In genomic region chr7:134943785-134944400, GRCh38 we compare ENCODE assay signal across 8 cellular contexts. TPM values are rescaled to one million over a fixed set of nuclear protein-coding genes. Genes with fewer than 3 reads are reported as not detected.
A peak's percentile ranks its signal among the peaks of the same experiment; 100 is the strongest.
DNase-seq lines count a peak whose midpoint lies in the region; ATAC-seq and TF ChIP-seq lines count a peak whose summit lies in the region.

No MANE protein-coding gene starts in this region.

- H3K27ac ChIP-seq in right atrium auricular region: no peak overlapping the region

- H3K36me3 ChIP-seq in right atrium auricular region: peaks cover 83% of the 10 kb centered on the region

- H3K27me3 ChIP-seq in right atrium auricular region: no peaks in the 10 kb centered on the region

- ATAC-seq in Right ventricle myocardium superior (ENCODE audit: poor library complexity) (peak; percentile 60), HG03095 (IDR thresholded peaks at IDR 0.05; ENCODE audit: unreplicated experiment) (peak; percentile 72), GM19023 (IDR thresholded peaks at IDR 0.05; ENCODE audit: unreplicated experiment) (no peak)

- H3K4me1 ChIP-seq in right atrium auricular region: peaks cover 0 to 15% of the 10 kb centered on the region in 2 donors

- peak in 1 of 2 donors; percentile 50 for TF ChIP-seq CTCF in right atrium auricular region (IDR thresholded peaks at IDR 0.05)

- H3K4me3 ChIP-seq in right atrium auricular region: no peak overlapping the region

- H3K9me3 ChIP-seq in right atrium auricular region: no peaks in the 10 kb centered on the region

- no peak for DNase-seq in Right ventricle myocardium superior
- no peak for DNase-seq in right atrium auricular region (ENCODE audit: low spot score)
- DNase-seq in RPMI8226: peak; percentile 26
- peak; percentile 31 for DNase-seq in kidney tubule cell (ENCODE audit: low spot score)
- DNase-seq in 8988T: no peak
- no peak for DNase-seq in dedifferentiated amniotic fluid mesenchymal stem cell (ENCODE audit: extremely low spot score)

- intact Hi-C loops in Right ventricle myocardium superior (cut with DNase I): no loop called here

RNA-seq across cellular contexts. Expression of gene AGBL3, which starts 42.4 kb away (rescaled TPM):
- 1.2 TPM for total RNA-seq in Right ventricle myocardium superior
- 1 to 10 TPM in 1 of 2 donors, under 1 TPM in 1; 0.67 to 1.9 TPM for total RNA-seq in right atrium auricular region

Comparison
In these comparisons a context has a peak if more than half of its experiments do, and no peak if none do; other contexts are left out.
1. DNase-seq: peak in RPMI8226 (single experiment) and kidney tubule cell (single experiment); none in Right ventricle myocardium superior (single experiment), right atrium auricular region (single experiment), 8988T (single experiment) and dedifferentiated amniotic fluid mesenchymal stem cell (single experiment).